ENCODE assay signal across 21 cellular contexts in the genomic region with DNA sequence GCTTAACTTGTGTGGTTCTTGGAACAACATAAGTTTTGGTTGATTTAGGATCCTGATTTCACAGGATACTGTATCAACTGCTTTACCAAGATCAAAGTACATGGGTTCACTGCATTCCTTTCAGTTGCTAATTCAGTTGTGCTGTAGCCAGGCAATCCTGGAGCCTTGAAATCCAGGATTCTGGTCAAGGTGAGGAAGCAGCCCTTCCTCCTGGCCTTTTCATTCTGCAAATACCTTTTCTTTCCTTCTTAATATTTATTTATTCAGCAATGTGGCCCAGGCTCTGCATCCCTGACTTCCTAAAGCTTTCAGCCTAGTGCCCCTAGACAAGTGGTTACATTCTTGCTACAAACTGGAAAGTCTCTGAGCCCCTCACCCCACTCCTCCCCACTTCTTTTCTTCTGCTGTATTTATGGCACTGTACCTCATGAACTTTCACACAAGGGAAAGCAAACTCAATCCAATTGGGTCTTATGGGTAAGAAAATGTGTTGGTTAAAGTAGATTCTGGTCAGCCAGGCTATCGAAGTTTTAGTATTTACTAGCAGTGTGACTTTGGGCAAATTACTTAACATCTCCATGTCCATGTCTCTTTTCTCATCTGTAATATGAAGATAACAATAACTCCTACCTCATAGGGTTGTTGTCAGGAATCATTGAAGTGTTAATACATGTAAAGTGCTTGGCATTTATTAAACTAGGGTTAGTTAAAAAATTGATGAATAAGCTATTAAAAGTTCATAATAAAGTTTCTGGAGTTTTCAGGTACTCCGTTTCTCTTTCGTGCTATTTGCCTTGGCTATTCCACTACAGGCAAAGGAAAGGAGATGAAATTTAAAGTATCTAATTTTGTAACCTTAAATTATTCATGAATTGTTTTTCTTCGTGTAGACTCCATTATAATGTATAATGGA. TPM values are rescaled to one million over a fixed set of nuclear protein-coding genes. Genes with fewer than 3 reads are reported as not detected.
A peak's percentile ranks its signal among the peaks of the same experiment; 100 is the strongest.
DNase-seq lines count a peak whose midpoint lies in the region; ATAC-seq, FAIRE-seq and TF ChIP-seq lines count a peak whose summit lies in the region.
"Had no signal": no experiment of that assay in that cellular context is flagged by ENCODE, and none has a peak within 500 bp of the region (broad histone marks: within the 10 kb centered on the region; RNA-seq: fewer than 3 reads in every experiment).

No MANE protein-coding gene starts in this region.

- FAIRE-seq in GM19239 (lab: Jason Lieb, UNC), result peak; percentile 40
- FAIRE-seq: GM12892 had no signal

- no peak overlapping the region for H3K27ac Mint-ChIP-seq in neural progenitor cell
- H3K27ac Mint-ChIP-seq: activated CD4-positive, alpha-beta T cell treated with anti-CD3 and anti-CD28 coated beads, Interleukin-2, amount 10 ng/mL, durations not matched to agents 7 days and 5 days; IgD-negative memory B cell; natural killer cell treated with Interleukin-12 subunit alpha and Interleukin-12 subunit beta and Interleukin-15 and Interleukin-18, amount 100 ng/mL, for 72 hours had no signal

- H3K4me1 ChIP-seq in iPS-18a (ENCODE audit: control insufficient read depth, low read depth, low read length) (peaks cover 53% of the 10 kb centered on the region), neural progenitor cell (peaks cover 37% of the 10 kb centered on the region)

- no peak overlapping the region for H3K27ac ChIP-seq in iPS-18a (ENCODE audit: low read length)
- H3K27ac ChIP-seq in neural progenitor cell, result no peak overlapping the region
- H3K27ac ChIP-seq: colonic mucosa, epithelial cell of prostate, psoas muscle had no signal

- H3F3A ChIP-seq in neural progenitor cell (ENCODE audit: low read depth), result peaks cover 4% of the 10 kb centered on the region

- H3K4me3 Mint-ChIP-seq in neural progenitor cell, result no peak overlapping the region
- H3K4me3 Mint-ChIP-seq: activated CD4-positive, alpha-beta T cell treated with anti-CD3 and anti-CD28 coated beads, Interleukin-2, amount 10 ng/mL, durations not matched to agents 7 days and 5 days; CD14-positive monocyte; memory B cell; natural killer cell treated with Interleukin-12 subunit alpha and Interleukin-12 subunit beta and Interleukin-15 and Interleukin-18, amount 100 ng/mL, for 72 hours had no signal

- peaks cover 99% of the 10 kb centered on the region for H4K20me1 ChIP-seq in neural progenitor cell (ENCODE audit: low read depth)

- no peak overlapping the region for H2AFZ ChIP-seq in neural progenitor cell (replicated peaks)

- peaks cover 71% of the 10 kb centered on the region for H3K4me1 Mint-ChIP-seq in neural progenitor cell

- H3K9me3 ChIP-seq in iPS-18a (ENCODE audit: control insufficient read depth, low read depth, low read length) (no peaks in the 10 kb centered on the region), neural progenitor cell (ENCODE audit: low read depth) (no peaks in the 10 kb centered on the region)
- H3K9me3 ChIP-seq: colonic mucosa, psoas muscle, tibial nerve had no signal

- in situ Hi-C loops in astrocyte of the spinal cord (cut with HindIII; ENCODE audit: low sequenced_read_pairs), result no loop called here

- ATAC-seq in HG03159 (IDR thresholded peaks at IDR 0.05; ENCODE audit: unreplicated experiment) (no peak), HG02884 (IDR thresholded peaks at IDR 0.05; ENCODE audit: unreplicated experiment) (no peak), GM21390 (IDR thresholded peaks at IDR 0.05; ENCODE audit: unreplicated experiment) (no peak)
- ATAC-seq: natural killer cell treated with Interleukin-12 subunit alpha and Interleukin-12 subunit beta and Interleukin-15 and Interleukin-18, amount 100 ng/mL, for 72 hours had no signal

- no peaks in the 10 kb centered on the region for H3K36me3 ChIP-seq in iPS-18a (ENCODE audit: control insufficient read depth, low read depth, low read length)
- no peaks in the 10 kb centered on the region for H3K36me3 ChIP-seq in neural progenitor cell
- H3K36me3 ChIP-seq: colonic mucosa, tibial nerve had no signal

- peak overlapping the region; percentile 1 for H3K4me2 ChIP-seq in neural progenitor cell

- no peaks in the 10 kb centered on the region for H3K9me3 Mint-ChIP-seq in neural progenitor cell
- H3K9me3 Mint-ChIP-seq: activated CD4-positive, alpha-beta T cell treated with anti-CD3 and anti-CD28 coated beads, Interleukin-2, amount 10 ng/mL, durations not matched to agents 7 days and 5 days; IgD-negative memory B cell; memory B cell; natural killer cell treated with Interleukin-12 subunit alpha and Interleukin-12 subunit beta and Interleukin-15 and Interleukin-18, amount 100 ng/mL, for 72 hours had no signal

- H3K27me3 Mint-ChIP-seq in neural progenitor cell (ENCODE audit: insufficient read depth, low read depth), result no peaks in the 10 kb centered on the region
- H3K27me3 Mint-ChIP-seq: activated CD4-positive, alpha-beta T cell treated with anti-CD3 and anti-CD28 coated beads, Interleukin-2, amount 10 ng/mL, durations not matched to agents 7 days and 5 days; IgD-negative memory B cell; memory B cell; natural killer cell treated with Interleukin-12 subunit alpha and Interleukin-12 subunit beta and Interleukin-15 and Interleukin-18, amount 100 ng/mL, for 72 hours had no signal

- TF ChIP-seq CTCF in astrocyte of the spinal cord (IDR thresholded peaks at IDR 0.05; ENCODE audit: low read depth, low read length) (no peak), neural progenitor cell (IDR thresholded peaks at IDR 0.05) (no peak)

- H3K4me3 ChIP-seq in astrocyte of the spinal cord (ENCODE audit: low read depth, low read length), result no peak overlapping the region
- H3K4me3 ChIP-seq in iPS-18a (ENCODE audit: low read length), result peak overlapping the region; percentile 38
- H3K4me3 ChIP-seq in neural progenitor cell, result no peak overlapping the region
- H3K4me3 ChIP-seq: colonic mucosa, psoas muscle, tibial nerve had no signal

- peaks cover 2% of the 10 kb centered on the region for H3K36me3 Mint-ChIP-seq in neural progenitor cell
- H3K36me3 Mint-ChIP-seq: IgD-negative memory B cell; natural killer cell treated with Interleukin-12 subunit alpha and Interleukin-12 subunit beta and Interleukin-15 and Interleukin-18, amount 100 ng/mL, for 72 hours had no signal

- DNase-seq in GM19239 (ENCODE audit: insufficient read length, low spot score) (no peak), astrocyte of the spinal cord (ENCODE audit: low read depth, low spot score) (peak; percentile 55), neural progenitor cell (ENCODE audit: low spot score) (no peak), dedifferentiated amniotic fluid mesenchymal stem cell (ENCODE audit: extremely low spot score) (no peak)
- DNase-seq: activated CD4-positive, alpha-beta T cell treated with anti-CD3 and anti-CD28 coated beads, Interleukin-2, amount 10 ng/mL, durations not matched to agents 7 days and 5 days; colonic mucosa; NCI-H2029; NCI-H510A treated with DMSO at 0.1 percent for 48 hours; psoas muscle; SW 1271 had no signal

- no peaks in the 10 kb centered on the region for H3K27me3 ChIP-seq in iPS-18a (ENCODE audit: control insufficient read depth, insufficient read depth, low read length)
- no peaks in the 10 kb centered on the region for H3K27me3 ChIP-seq in neural progenitor cell
- H3K27me3 ChIP-seq: colonic mucosa, tibial nerve had no signal

- H3K9ac ChIP-seq in iPS-18a (ENCODE audit: low read length) (no peak overlapping the region), neural progenitor cell (no peak overlapping the region)

- peaks cover 85% of the 10 kb centered on the region for H3K79me2 ChIP-seq in neural progenitor cell (ENCODE audit: low read depth)

RNA-seq across cellular contexts. Expression of a gene that starts 16.4 kb away (rescaled TPM):
- total RNA-seq in neural progenitor cell (ENCODE audit: low replicate concordance), result 32.6 and 55.7 TPM in 2 replicates
